8 cellular contexts compared by ENCODE assay signal in the genomic region with DNA sequence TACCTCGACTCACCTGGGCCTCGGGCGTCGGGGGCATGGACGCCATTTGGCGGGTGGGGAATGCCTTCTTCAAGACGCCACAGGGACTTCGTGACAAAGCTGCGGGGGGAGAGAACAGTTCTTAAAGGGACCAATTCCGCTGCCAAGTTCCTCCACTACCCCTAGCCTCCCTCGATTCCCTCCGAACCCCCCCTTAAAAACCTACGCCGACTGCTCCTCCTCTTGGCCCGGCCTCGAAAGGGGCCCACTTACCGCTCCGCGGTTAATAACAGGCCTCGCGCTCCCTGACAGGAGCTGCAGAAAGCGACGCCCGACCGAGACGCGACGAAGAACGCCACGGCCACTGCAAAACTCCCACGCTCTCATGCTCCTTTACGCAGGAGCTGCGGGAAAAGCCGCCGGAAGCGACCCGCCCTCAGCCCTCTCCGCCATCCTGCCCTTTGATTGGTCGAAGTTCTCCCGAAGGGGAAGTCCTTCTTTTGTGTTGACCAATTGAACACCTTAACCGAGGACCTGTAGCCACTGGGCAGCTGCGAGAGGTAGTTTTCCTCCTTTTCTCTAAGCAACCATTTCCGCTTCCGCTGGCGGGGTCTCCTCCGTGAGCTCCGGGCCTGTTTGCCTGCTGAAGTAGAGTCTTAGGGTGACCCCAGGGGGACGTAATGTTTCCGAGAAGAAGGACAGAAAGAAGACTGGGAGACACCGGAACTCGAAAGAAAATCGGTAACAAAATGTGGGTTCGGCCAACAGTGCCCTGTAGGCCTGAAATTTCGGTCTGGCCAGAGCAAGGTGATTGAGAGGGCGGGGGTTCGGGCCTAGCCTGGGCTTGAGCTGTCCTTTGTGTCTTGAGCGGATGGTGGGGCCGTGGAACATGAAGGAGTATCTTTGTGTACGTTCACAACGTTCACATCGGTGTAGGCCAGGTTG. TPM values are rescaled to one million over a fixed set of nuclear protein-coding genes. Genes with fewer than 3 reads are reported as not detected.
A peak's percentile ranks its signal among the peaks of the same experiment; 100 is the strongest.
DNase-seq lines count a peak whose midpoint lies in the region; ATAC-seq and TF ChIP-seq lines count a peak whose summit lies in the region.

TSS of gene NAA60 (plus strand) at position 573 of the 924 bp plus-strand sequence. CDS start 32,548 bp downstream, outside the sequence.
A gene with protein sequence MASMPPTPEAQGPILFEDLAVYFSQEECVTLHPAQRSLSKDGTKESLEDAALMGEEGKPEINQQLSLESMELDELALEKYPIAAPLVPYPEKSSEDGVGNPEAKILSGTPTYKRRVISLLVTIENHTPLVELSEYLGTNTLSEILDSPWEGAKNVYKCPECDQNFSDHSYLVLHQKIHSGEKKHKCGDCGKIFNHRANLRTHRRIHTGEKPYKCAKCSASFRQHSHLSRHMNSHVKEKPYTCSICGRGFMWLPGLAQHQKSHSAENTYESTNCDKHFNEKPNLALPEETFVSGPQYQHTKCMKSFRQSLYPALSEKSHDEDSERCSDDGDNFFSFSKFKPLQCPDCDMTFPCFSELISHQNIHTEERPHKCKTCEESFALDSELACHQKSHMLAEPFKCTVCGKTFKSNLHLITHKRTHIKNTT (minus strand): TSS at position 397 of the 924 bp plus-strand sequence. CDS start 351 bp downstream, at position 46.

- H3K9ac ChIP-seq in KMS-11 (peak within 1 kb of the TSS; percentile 8; the same call in 1 of the 2 replicates), neuronal stem cell (ENCODE audit: low read depth, low read length, poor library complexity) (peak within 1 kb of the TSS; percentile 71)

- no peak within 1 kb of the TSS for H3K23ac ChIP-seq in neuronal stem cell (ENCODE audit: low read depth, low read length, poor library complexity)

- no peak within 1 kb of the TSS for H3K4ac ChIP-seq in neuronal stem cell (ENCODE audit: low read length)

- H3K79me2 ChIP-seq in KMS-11 (ENCODE audit: insufficient read depth, low read depth): no peaks in the 10 kb centered on the region

- TF ChIP-seq CTCF in KMS-11 (conservative IDR thresholded peaks at IDR 0.05; ENCODE audit: low read depth, low read length) (no peak), gastroesophageal sphincter (IDR thresholded peaks at IDR 0.05) (peak in 1 of 4 experiments; percentile 1)

- no peak within 1 kb of the TSS for H2BK12ac ChIP-seq in neuronal stem cell (ENCODE audit: low read length)

- H3K27me3 ChIP-seq in KMS-11 (ENCODE audit: insufficient read depth, low read depth) (no peaks in the 10 kb centered on the region), gastroesophageal sphincter (no peaks in the 10 kb centered on the region), neuronal stem cell (ENCODE audit: control insufficient read depth in 3 of 3, insufficient read depth in 3 of 3, low read depth in 1 of 3, low read length in 3 of 3) (no peaks in the 10 kb centered on the region)

- TF ChIP-seq POLR2A in gastroesophageal sphincter (IDR thresholded peaks at IDR 0.05): no peak

- H3K27ac Mint-ChIP-seq in activated naive CD4-positive, alpha-beta T cell treated with anti-CD3 and anti-CD28 coated beads for 36 hours: peak within 1 kb of the TSS; percentile 93

- H2AK5ac ChIP-seq in neuronal stem cell (ENCODE audit: low read depth, low read length): no peak within 1 kb of the TSS

- peaks cover 4% of the 10 kb centered on the region for H3K4me1 ChIP-seq in KMS-11 (ENCODE audit: low read depth, poor library complexity, severe bottlenecking)
- H3K4me1 ChIP-seq in gastroesophageal sphincter: peaks cover 0 to 21% (median 0%) of the 10 kb centered on the region in 3 donors
- H3K4me1 ChIP-seq in neuronal stem cell (ENCODE audit: control insufficient read depth in 2 of 2, insufficient read depth in 1 of 2, low read depth in 1 of 2, low read length in 2 of 2): peaks cover 0 to 2% of the 10 kb centered on the region in 2 donors

- peaks cover 23% of the 10 kb centered on the region for H3K4me1 Mint-ChIP-seq in activated naive CD4-positive, alpha-beta T cell treated with anti-CD3 and anti-CD28 coated beads for 36 hours (ENCODE audit: low read depth)

- H3K18ac ChIP-seq in neuronal stem cell (ENCODE audit: low read length): no peak within 1 kb of the TSS

- H3K36me3 Mint-ChIP-seq in activated naive CD4-positive, alpha-beta T cell treated with anti-CD3 and anti-CD28 coated beads for 36 hours (ENCODE audit: low read depth): peaks cover 25% of the 10 kb centered on the region

- 0 out of 2 replicates have a peak within 1 kb of the TSS, but pooled peaks have one; percentile 17 for H3K27ac ChIP-seq in KMS-11
- peak within 1 kb of the TSS; percentile 44 to 80 (median 76) for H3K27ac ChIP-seq in gastroesophageal sphincter
- H3K27ac ChIP-seq in neuronal stem cell (replicated peaks; ENCODE audit: low read length): no peak within 1 kb of the TSS
- H3K27ac ChIP-seq in substantia nigra (ENCODE audit: low read depth, low read length, poor library complexity, severe bottlenecking): peak within 1 kb of the TSS; percentile 24

- H4K20me1 ChIP-seq in KMS-11 (ENCODE audit: insufficient read depth): no peaks in the 10 kb centered on the region

- peak; percentile 82 for ATAC-seq in GM21619 (IDR thresholded peaks at IDR 0.05; ENCODE audit: unreplicated experiment)
- peak; percentile 99 for ATAC-seq in gastroesophageal sphincter

- H2BK120ac ChIP-seq in neuronal stem cell (ENCODE audit: low read depth, low read length): no peak within 1 kb of the TSS

- H3K9me3 ChIP-seq in gastroesophageal sphincter (peaks cover 0 to 38% (median 0%) of the 10 kb centered on the region in 3 donors), neuronal stem cell (replicated peaks in 1 of 2; ENCODE audit: control insufficient read depth in 2 of 2, insufficient read depth in 1 of 2, low read depth in 1 of 2, low read length in 2 of 2) (peaks cover 0 to 6% of the 10 kb centered on the region in 2 donors)

- H2AFZ ChIP-seq in KMS-11 (ENCODE audit: low read depth) (no peak within 1 kb of the TSS; the same call in 1 of the 2 replicates), neuronal stem cell (ENCODE audit: low read length) (peak within 1 kb of the TSS; percentile 77)

- DNase-seq in DMS114 treated with DMSO at 0.1 percent for 48 hours (lab: John Stamatoyannopoulos, UW; ENCODE audit: unreplicated experiment) (peak; percentile 86), SIG-M5 treated with dmso at 0.1 percent for 504 hours (lab: John Stamatoyannopoulos, UW; ENCODE audit: unreplicated experiment) (peak; percentile 93), neuronal stem cell (ENCODE audit: low spot score) (peak; percentile 78), substantia nigra (lab: John Stamatoyannopoulos, UW) (peak in 45 of 49 donors; percentile 13 to 89 (median 73))
- DNase-seq in activated naive CD4-positive, alpha-beta T cell treated with anti-CD3 and anti-CD28 coated beads for 36 hours: peak; percentile 87

- no peak within 1 kb of the TSS for H2BK15ac ChIP-seq in neuronal stem cell (ENCODE audit: low read length)

- H3K4me3 ChIP-seq in KMS-11 (IDR thresholded peaks at IDR 0.05; ENCODE audit: insufficient read depth, low read depth, low read length) (no peak within 1 kb of the TSS), gastroesophageal sphincter (peak within 1 kb of the TSS; percentile 54 to 62), neuronal stem cell (ENCODE audit: low read length in 2 of 2) (peak within 1 kb of the TSS; percentile 60 to 89)

- WGBS in gastroesophageal sphincter (ENCODE audit: low coverage in 1 of 2), 2 donors: 35 to 41% methylated on average over 12 to 24 of the region's 61 CpGs
- WGBS in neuronal stem cell (ENCODE audit: extremely low coverage in 2 of 2, insufficient read length in 2 of 2, insufficient replicate concordance in 1 of 2), 2 donors: no CpG with 5 or more reads among the region's 61 CpGs

- H3K79me1 ChIP-seq in neuronal stem cell (ENCODE audit: low read depth, low read length): no peaks in the 10 kb centered on the region

- H3K4me2 ChIP-seq in KMS-11 (no peak within 1 kb of the TSS; the same call in 1 of the 2 replicates), neuronal stem cell (ENCODE audit: insufficient read depth, low read length, poor library complexity, severe bottlenecking) (peak within 1 kb of the TSS; percentile 58)

- peak within 1 kb of the TSS; percentile 95 for H3K4me3 Mint-ChIP-seq in activated naive CD4-positive, alpha-beta T cell treated with anti-CD3 and anti-CD28 coated beads for 36 hours

- H3K9me3 Mint-ChIP-seq in activated naive CD4-positive, alpha-beta T cell treated with anti-CD3 and anti-CD28 coated beads for 36 hours: peaks cover 9% of the 10 kb centered on the region

- intact Hi-C loops in activated naive CD4-positive, alpha-beta T cell treated with anti-CD3 and anti-CD28 coated beads for 36 hours (cut with micrococcal nuclease): loop anchor here (1.0 to 2.0 kb wide), 3 partner anchors 14 to 79 kb away; partner anchors contain the start of genes ZNF174 and ZSCAN32

- no peak within 1 kb of the TSS for H4K8ac ChIP-seq in neuronal stem cell (ENCODE audit: low read depth, low read length)

- H4K91ac ChIP-seq in neuronal stem cell (ENCODE audit: low read depth, low read length, poor library complexity): no peak within 1 kb of the TSS

- CTCF ChIA-PET in activated naive CD4-positive, alpha-beta T cell treated with anti-CD3 and anti-CD28 coated beads for 36 hours (lab: Charles Lee): interaction anchor here (0.6 to 1.1 kb wide), 5 partner anchors 9 to 128 kb away, joined by 3 to 4 read pairs (median 3); partner anchors contain the start of gene CLUAP1

- H2BK5ac ChIP-seq in neuronal stem cell (ENCODE audit: low read length): no peak within 1 kb of the TSS

- no peaks in the 10 kb centered on the region for H3K27me3 Mint-ChIP-seq in activated naive CD4-positive, alpha-beta T cell treated with anti-CD3 and anti-CD28 coated beads for 36 hours (ENCODE audit: low read depth)

- TF ChIP-seq EP300 in gastroesophageal sphincter (IDR thresholded peaks at IDR 0.05): no peak

- peak within 1 kb of the TSS; percentile 2 for H3K14ac ChIP-seq in neuronal stem cell (ENCODE audit: low read length)

- H3K36me3 ChIP-seq in KMS-11 (ENCODE audit: insufficient read depth) (no peaks in the 10 kb centered on the region), gastroesophageal sphincter (peaks cover 0 to 32% of the 10 kb centered on the region in 2 donors), neuronal stem cell (replicated peaks in 1 of 2; ENCODE audit: control insufficient read depth in 2 of 2, insufficient read depth in 2 of 2, low read length in 2 of 2) (peaks cover 4 to 38% of the 10 kb centered on the region in 2 donors)

RNA-seq across cellular contexts. Expression of gene NAA60, which starts in this region (rescaled TPM):
- total RNA-seq in activated naive CD4-positive, alpha-beta T cell treated with anti-CD3 and anti-CD28 coated beads for 36 hours: 10 to 100 TPM; 20.0 to 27.1 TPM
- total RNA-seq in gastroesophageal sphincter: 10 to 100 TPM; 18.6 to 35.1 (median 28.5) TPM
- polyA plus RNA-seq in neuronal stem cell (2013, experiment 1 of 2): 60.5 TPM
- polyA plus RNA-seq in neuronal stem cell (2013, experiment 2 of 2): 63.6 TPM

RNA-seq across cellular contexts. Expression of the second gene that starts in this region (rescaled TPM):
- total RNA-seq in activated naive CD4-positive, alpha-beta T cell treated with anti-CD3 and anti-CD28 coated beads for 36 hours: 1 to 10 TPM; 1.1 TPM
- total RNA-seq in gastroesophageal sphincter: 1 to 10 TPM; 1.4 to 2.8 (median 2.2) TPM
- 0.88 TPM for polyA plus RNA-seq in neuronal stem cell (2013, experiment 1 of 2)
- polyA plus RNA-seq in neuronal stem cell (2013, experiment 2 of 2): 0.89 TPM
